10 cellular contexts compared by ENCODE assay signal in the genomic region with DNA sequence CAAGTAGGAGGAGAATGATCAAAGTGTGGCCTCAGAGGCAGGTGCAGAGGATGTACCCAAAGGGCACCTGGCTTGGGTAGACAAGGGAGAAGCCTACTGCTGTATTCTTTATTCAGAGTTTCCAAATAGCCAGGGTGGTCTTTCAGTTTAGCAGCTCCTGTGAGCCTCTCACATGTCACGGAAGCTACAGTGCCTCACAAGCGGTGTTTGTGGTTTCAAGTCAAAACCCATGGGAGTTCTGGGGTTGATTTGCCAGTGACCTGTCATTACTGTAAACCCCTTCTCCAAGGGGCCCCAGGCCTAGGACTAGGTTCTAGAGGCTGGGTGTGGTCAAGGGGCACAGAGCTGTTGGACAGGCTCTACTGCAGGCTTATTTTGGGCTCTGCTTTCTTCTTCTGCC. TPM values are rescaled to one million over a fixed set of nuclear protein-coding genes. Genes with fewer than 3 reads are reported as not detected.
A peak's percentile ranks its signal among the peaks of the same experiment; 100 is the strongest.
DNase-seq lines count a peak whose midpoint lies in the region; ATAC-seq and TF ChIP-seq lines count a peak whose summit lies in the region.
"Had no signal": no experiment of that assay in that cellular context is flagged by ENCODE, and none has a peak within 500 bp of the region (broad histone marks: within the 10 kb centered on the region; RNA-seq: fewer than 3 reads in every experiment).

No MANE protein-coding gene starts in this region.

- peak overlapping the region; percentile 63 for H3K4me2 ChIP-seq in OCI-LY7 (ENCODE audit: low read length)

- no peaks in the 10 kb centered on the region for H3K79me2 ChIP-seq in OCI-LY7 (ENCODE audit: insufficient read depth, low read depth, low read length)

- no peak for TF ChIP-seq EP300 in suprapubic skin (IDR thresholded peaks at IDR 0.05)

- no peaks in the 10 kb centered on the region for H4K20me1 ChIP-seq in OCI-LY7 (ENCODE audit: insufficient read depth, low read length)

- ATAC-seq in GM19351 (IDR thresholded peaks at IDR 0.05; ENCODE audit: unreplicated experiment) (peak; percentile 54), HG02981 (IDR thresholded peaks at IDR 0.05; ENCODE audit: unreplicated experiment) (peak; percentile 58), SK-N-SH treated with all-trans-retinoic acid at 6 μM for 48 hours (no peak)

- BruUV-seq in OCI-LY7 (replicated peaks; lab: Mats Ljungman, UMichigan): no TSS peak

- H3K4me3 ChIP-seq in OCI-LY7 (ENCODE audit: low read depth, low read length, poor library complexity, severe bottlenecking): peak overlapping the region; percentile 30
- H3K4me3 ChIP-seq in suprapubic skin: no peak overlapping the region

- H3K36me3 ChIP-seq in OCI-LY7 (ENCODE audit: insufficient read depth, low read length) (no peaks in the 10 kb centered on the region), suprapubic skin (no peaks in the 10 kb centered on the region)

- peak overlapping the region; percentile 4; the same call in 1 of the 2 replicates for H2AFZ ChIP-seq in OCI-LY7 (ENCODE audit: low read length)

- intact Hi-C loops in OCI-LY7 (cut with micrococcal nuclease; ENCODE audit: unreplicated experiment): loop anchor here (2.0 kb wide), 1 partner anchor 44 kb away; no protein-coding TSS in a partner anchor

- H3K9me3 ChIP-seq in OCI-LY7 (ENCODE audit: low read length) (no peaks in the 10 kb centered on the region), suprapubic skin (no peaks in the 10 kb centered on the region)

- TF ChIP-seq POLR2A in suprapubic skin (IDR thresholded peaks at IDR 0.05): no peak

- H3K27me3 ChIP-seq in suprapubic skin: no peaks in the 10 kb centered on the region

- peak; percentile 48 for DNase-seq in GM10248 (ENCODE audit: extremely low spot score)
- DNase-seq in OCI-LY7 (ENCODE audit: low spot score): peak; percentile 92
- DNase-seq in suprapubic skin (ENCODE audit: low spot score in 2 of 2): no peak
- no peak for DNase-seq in NCI-H526 (lab: John Stamatoyannopoulos, UW)
- DNase-seq in activated naive CD4-positive, alpha-beta T cell treated with anti-CD3 and anti-CD28 coated beads, Interleukin-2, amount 50 U/mL, for 16 hours: no peak
- DNase-seq: HCEC 1CT, NCI-H187 treated with DMSO at 0.1 percent for 48 hours had no signal

- TF ChIP-seq CTCF in GM10248 (IDR thresholded peaks at IDR 0.05; ENCODE audit: control extremely low read depth, extremely low read depth, low read depth, missing control alignments) (no peak), OCI-LY7 (conservative IDR thresholded peaks at IDR 0.05; ENCODE audit: low read length) (no peak), suprapubic skin (IDR thresholded peaks at IDR 0.05) (no peak)

- no peaks in the 10 kb centered on the region for H3K9me2 ChIP-seq in OCI-LY7 (ENCODE audit: insufficient read depth, low read length)

- WGBS in suprapubic skin: 100% methylated on average over 2 of the region's 2 CpGs

- POLR2A ChIA-PET in GM10248 (lab: Yijun Ruan, JAX): no interaction called here
- POLR2A ChIA-PET in OCI-LY7 (lab: Charles Lee): interaction anchor here (0.7 to 2.9 kb wide), 3 partner anchors 12 to 46 kb away, joined by 3 to 15 read pairs (median 3); partner anchors contain the start of genes IL10 and IL19

- H3K27ac ChIP-seq in OCI-LY7 (ENCODE audit: low read depth, low read length, poor library complexity, severe bottlenecking) (peak overlapping the region; percentile 64), suprapubic skin (no peak overlapping the region)

- CTCF ChIA-PET in GM10248 (lab: Yijun Ruan, JAX): interaction anchor here (0.5 to 12.0 kb wide), 5 partner anchors 9 to 152 kb away, joined by 3 to 132 read pairs (median 3); partner anchors contain the start of genes IL10 and IL19
- CTCF ChIA-PET in OCI-LY7 (lab: Charles Lee; ENCODE audit: unreplicated experiment): interaction anchor here (0.6 to 0.8 kb wide), 2 partner anchors 37 to 48 kb away, joined by 3 read pairs; no protein-coding TSS in a partner anchor

- H3K4me1 ChIP-seq in OCI-LY7 (ENCODE audit: insufficient read depth, low read length, poor library complexity, severe bottlenecking): peaks cover 53% of the 10 kb centered on the region
- H3K4me1 ChIP-seq in suprapubic skin: no peaks in the 10 kb centered on the region

TF ChIP-seq in SK-N-SH treated with all-trans-retinoic acid at 6 μM for 48 hours, 23 proteins besides CTCF, POLR2A, EP300 and RAD21 (continues in another document):
- no peak for TF ChIP-seq ZNF8 (CRISPR knock-in tag; IDR thresholded peaks at IDR 0.05)
- TF ChIP-seq SNAI2 (CRISPR knock-in tag; IDR thresholded peaks at IDR 0.05): no peak
- TF ChIP-seq GLIS3 (CRISPR knock-in tag; IDR thresholded peaks at IDR 0.05): no peak
- TF ChIP-seq ZNF70 (CRISPR knock-in tag; IDR thresholded peaks at IDR 0.05): no peak
- no peak for TF ChIP-seq ISL1 (CRISPR knock-in tag; IDR thresholded peaks at IDR 0.05)
- TF ChIP-seq RARB (CRISPR knock-in tag; IDR thresholded peaks at IDR 0.05): no peak
- TF ChIP-seq, protein P1, sequence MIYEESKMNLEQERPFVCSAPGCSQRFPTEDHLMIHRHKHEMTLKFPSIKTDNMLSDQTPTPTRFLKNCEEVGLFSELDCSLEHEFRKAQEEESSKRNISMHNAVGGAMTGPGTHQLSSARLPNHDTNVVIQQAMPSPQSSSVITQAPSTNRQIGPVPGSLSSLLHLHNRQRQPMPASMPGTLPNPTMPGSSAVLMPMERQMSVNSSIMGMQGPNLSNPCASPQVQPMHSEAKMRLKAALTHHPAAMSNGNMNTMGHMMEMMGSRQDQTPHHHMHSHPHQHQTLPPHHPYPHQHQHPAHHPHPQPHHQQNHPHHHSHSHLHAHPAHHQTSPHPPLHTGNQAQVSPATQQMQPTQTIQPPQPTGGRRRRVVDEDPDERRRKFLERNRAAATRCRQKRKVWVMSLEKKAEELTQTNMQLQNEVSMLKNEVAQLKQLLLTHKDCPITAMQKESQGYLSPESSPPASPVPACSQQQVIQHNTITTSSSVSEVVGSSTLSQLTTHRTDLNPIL (CRISPR knock-in tag; IDR thresholded peaks at IDR 0.05; ENCODE audit: low read depth): no peak
- no peak for TF ChIP-seq BACH2 (CRISPR knock-in tag; IDR thresholded peaks at IDR 0.05; ENCODE audit: borderline replicate concordance)
- no peak for TF ChIP-seq ZC3H10 (CRISPR knock-in tag; IDR thresholded peaks at IDR 0.05)
- no peak for TF ChIP-seq ESRRG (CRISPR knock-in tag; IDR thresholded peaks at IDR 0.05)
- no peak for TF ChIP-seq CSDC2 (CRISPR knock-in tag; IDR thresholded peaks at IDR 0.05)
- no peak for TF ChIP-seq ARNTL (CRISPR knock-in tag; IDR thresholded peaks at IDR 0.05; ENCODE audit: borderline replicate concordance, low read depth)
- TF ChIP-seq ZFP30 (CRISPR knock-in tag; IDR thresholded peaks at IDR 0.05): no peak
- no peak for TF ChIP-seq TSHZ2 (CRISPR knock-in tag; IDR thresholded peaks at IDR 0.05)
- TF ChIP-seq, protein P2, sequence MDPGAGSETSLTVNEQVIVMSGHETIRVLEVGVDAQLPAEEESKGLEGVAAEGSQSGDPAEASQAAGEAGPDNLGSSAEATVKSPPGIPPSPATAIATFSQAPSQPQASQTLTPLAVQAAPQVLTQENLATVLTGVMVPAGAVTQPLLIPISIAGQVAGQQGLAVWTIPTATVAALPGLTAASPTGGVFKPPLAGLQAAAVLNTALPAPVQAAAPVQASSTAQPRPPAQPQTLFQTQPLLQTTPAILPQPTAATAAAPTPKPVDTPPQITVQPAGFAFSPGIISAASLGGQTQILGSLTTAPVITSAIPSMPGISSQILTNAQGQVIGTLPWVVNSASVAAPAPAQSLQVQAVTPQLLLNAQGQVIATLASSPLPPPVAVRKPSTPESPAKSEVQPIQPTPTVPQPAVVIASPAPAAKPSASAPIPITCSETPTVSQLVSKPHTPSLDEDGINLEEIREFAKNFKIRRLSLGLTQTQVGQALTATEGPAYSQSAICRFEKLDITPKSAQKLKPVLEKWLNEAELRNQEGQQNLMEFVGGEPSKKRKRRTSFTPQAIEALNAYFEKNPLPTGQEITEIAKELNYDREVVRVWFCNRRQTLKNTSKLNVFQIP (CRISPR knock-in tag; IDR thresholded peaks at IDR 0.05; ENCODE audit: borderline replicate concordance, low read depth): no peak

RNA-seq across cellular contexts. Expression of gene IL10, which starts 10.2 kb away (rescaled TPM):
- total RNA-seq in OCI-LY7 (2014; rRNA removed; shearing (Covaris generic)): not detected in 2 replicates
- total RNA-seq in OCI-LY7 (2022): not detected in 2 replicates
- 1 to 10 TPM in 2 of 4 donors, under 1 TPM in 1, not detected in 1; 0.49 to 1.6 (median 1.0) TPM for total RNA-seq in suprapubic skin

RNA-seq across cellular contexts. Expression of gene IL19, which starts 11.9 kb away (rescaled TPM):
- not detected in 2 replicates for total RNA-seq in OCI-LY7 (2014; rRNA removed; shearing (Covaris generic))
- total RNA-seq in OCI-LY7 (2022) (not detected in 2 replicates), suprapubic skin (not detected)

Comparison
In these comparisons a context has a peak if more than half of its experiments do, and no peak if none do; other contexts are left out.
1. DNase-seq: peak in GM10248 (single experiment) and OCI-LY7 (single experiment); none in suprapubic skin (0 of 2), NCI-H526 (0 of 2) and activated naive CD4-positive, alpha-beta T cell treated with anti-CD3 and anti-CD28 coated beads, Interleukin-2, amount 50 U/mL, for 16 hours (single experiment).